1 cellular context compared by ENCODE assay signal in genomic region chr11:104879514-104880190, GRCh38.
TF ChIP-seq lines count a peak whose summit lies in the region.

No MANE protein-coding gene starts in this region.

TF ChIP-seq in H1, 55 proteins besides CTCF, POLR2A, EP300 and RAD21:
- TF ChIP-seq SP2 (IDR thresholded peaks at IDR 0.05; ENCODE audit: low read length) (no peak), BCL11A (IDR thresholded peaks at IDR 0.05; ENCODE audit: low read depth in 2 of 2, low read length in 2 of 2) (no peak), SAP30 (IDR thresholded peaks at IDR 0.05; ENCODE audit: insufficient read depth, insufficient replicate concordance, low read length) (no peak)
